1 cellular context compared by ENCODE assay signal in the genomic region with DNA sequence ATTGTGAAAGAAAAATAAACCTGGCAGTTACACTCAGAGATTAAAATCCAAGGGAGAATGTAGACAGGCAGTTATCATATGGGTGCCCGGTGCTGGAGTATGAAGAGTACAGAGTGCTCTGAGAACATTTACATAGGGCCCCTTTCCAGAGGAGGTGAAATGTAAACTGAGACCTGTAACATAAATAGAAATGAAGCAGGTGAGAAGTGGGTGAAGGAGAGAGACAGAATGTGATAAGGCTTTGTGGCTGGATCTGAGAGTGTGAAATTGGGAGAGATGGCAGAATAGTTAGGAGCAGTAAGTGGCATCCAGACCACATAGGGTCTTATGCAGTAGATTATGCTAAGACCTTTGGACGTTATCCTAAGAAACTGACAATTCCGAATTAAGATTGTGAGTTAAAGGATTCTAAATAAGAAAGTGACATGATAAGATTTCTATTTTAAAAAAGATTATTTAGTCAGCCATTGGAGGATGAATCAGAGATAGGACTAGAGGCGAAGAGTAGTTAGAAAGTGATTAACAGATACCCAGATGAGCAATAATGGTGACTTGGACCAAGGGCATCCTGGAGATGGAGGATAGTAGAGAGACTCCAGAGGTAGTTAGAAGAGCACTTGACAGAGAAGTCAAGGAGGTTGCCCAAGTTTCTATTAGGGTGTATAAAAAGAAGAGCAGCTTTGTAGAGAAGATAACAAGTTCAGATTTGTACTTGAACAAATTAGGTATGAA.
TF ChIP-seq lines count a peak whose summit lies in the region.

No MANE protein-coding gene starts in this region.

TF ChIP-seq in IMR-90, 13 proteins besides CTCF, POLR2A, EP300 and RAD21 (continued from another document):
- no peak for TF ChIP-seq USF2 (IDR thresholded peaks at IDR 0.05; ENCODE audit: low read depth, low read length)
